Comparison of ENCODE assay signal across 9 cellular contexts in genomic region chr22:39556970-39557811, GRCh38. TPM values are rescaled to one million over a fixed set of nuclear protein-coding genes. Genes with fewer than 3 reads are reported as not detected.
DNase-seq lines count a peak whose midpoint lies in the region; ATAC-seq and TF ChIP-seq lines count a peak whose summit lies in the region.
"Had no signal": no experiment of that assay in that cellular context is flagged by ENCODE, and none has a peak within 500 bp of the region (broad histone marks: within the 10 kb centered on the region; RNA-seq: fewer than 3 reads in every experiment).

No MANE protein-coding gene starts in this region.

- H2BK120ac ChIP-seq in trophoblast cell (ENCODE audit: insufficient read depth, low read length, poor library complexity), result no peak overlapping the region

- no peaks in the 10 kb centered on the region for H3K4me1 ChIP-seq in GM23248 (ENCODE audit: insufficient read depth)
- peaks cover 9 to 11% of the 10 kb centered on the region in 2 experiments for H3K4me1 ChIP-seq in trophoblast cell (ENCODE audit: control insufficient read depth in 1 of 2, insufficient read depth in 2 of 2, low read length in 2 of 2)
- no peaks in the 10 kb centered on the region for H3K4me1 ChIP-seq in colonic mucosa

- no peak overlapping the region for H3K4me3 ChIP-seq in GM23248
- H3K4me3 ChIP-seq in choroid plexus epithelial cell (ENCODE audit: low read depth, low read length), result no peak overlapping the region
- H3K4me3 ChIP-seq in trophoblast cell (ENCODE audit: low read depth, low read length), result no peak overlapping the region
- no peak overlapping the region for H3K4me3 ChIP-seq in colonic mucosa

- H3K4ac ChIP-seq in trophoblast cell (ENCODE audit: low read depth, low read length), result no peak overlapping the region

- H4K12ac ChIP-seq in trophoblast cell (ENCODE audit: low read depth, low read length), result no peak overlapping the region

- WGBS in GM23248 (ENCODE audit: low coverage in 1 of 2, low lambda C conversion rate in 2 of 2, missing lambda C conversion rate in 2 of 2), 2 experiments, result 6 to 9% methylated on average over 14 to 28 of the region's 67 CpGs
- no CpG with 5 or more reads among the region's 67 CpGs for WGBS in trophoblast cell (ENCODE audit: extremely low coverage, insufficient coverage, insufficient read length)

- no peak overlapping the region for H3K9ac ChIP-seq in GM23248
- no peak overlapping the region for H3K9ac ChIP-seq in trophoblast cell (ENCODE audit: low read length)
- no peak overlapping the region for H3K9ac ChIP-seq in colonic mucosa (ENCODE audit: low read depth in 2 of 2, low read length in 2 of 2)

- H3K4me2 ChIP-seq in GM23248 (ENCODE audit: unreplicated experiment) (no peak overlapping the region), trophoblast cell (ENCODE audit: low read length) (peak overlapping the region; percentile 63)

- peak overlapping the region; percentile 64 for H3K4me3 Mint-ChIP-seq in WTC11

- no peak overlapping the region for H3K27ac Mint-ChIP-seq in WTC11

- H3K27me3 Mint-ChIP-seq in WTC11 (ENCODE audit: low read depth), result peaks cover 59% of the 10 kb centered on the region

- H4K8ac ChIP-seq in trophoblast cell (ENCODE audit: low read depth, low read length), result no peak overlapping the region

- TF ChIP-seq CTCF in WTC11 (IDR thresholded peaks at IDR 0.05) (no peak), choroid plexus epithelial cell (conservative IDR thresholded peaks at IDR 0.05; ENCODE audit: low read depth, low read length) (peak; percentile 27), colonic mucosa (IDR thresholded peaks at IDR 0.05) (no peak)

- no peak overlapping the region for H2BK12ac ChIP-seq in trophoblast cell (ENCODE audit: low read length)

- peaks cover 51% of the 10 kb centered on the region for H3K27me3 ChIP-seq in GM23248 (replicated peaks; ENCODE audit: insufficient read depth)
- H3K27me3 ChIP-seq in trophoblast cell (ENCODE audit: insufficient read depth, low read length), result peaks cover 28% of the 10 kb centered on the region
- H3K27me3 ChIP-seq in colonic mucosa, result peaks cover 22% of the 10 kb centered on the region

- H2AK5ac ChIP-seq in trophoblast cell (ENCODE audit: low read length), result no peak overlapping the region

- in situ Hi-C loops in GM23248 (cut with MboI), result loop anchor here (25.0 kb wide), 1 partner anchor 780 kb away; the partner anchor contains the start of gene ADSL

- no peaks in the 10 kb centered on the region for H3K79me1 ChIP-seq in trophoblast cell (ENCODE audit: low read length)

- H3K27ac ChIP-seq in GM23248 (no peak overlapping the region), trophoblast cell (ENCODE audit: low read depth, low read length) (no peak overlapping the region), colonic mucosa (no peak overlapping the region)
- H3K27ac ChIP-seq: HL-60 had no signal

- H3K14ac ChIP-seq in trophoblast cell (ENCODE audit: low read length), result no peak overlapping the region

- H4K91ac ChIP-seq in trophoblast cell (ENCODE audit: low read depth, low read length), result no peak overlapping the region

- no peaks in the 10 kb centered on the region for H3K36me3 ChIP-seq in GM23248 (ENCODE audit: low read depth)
- H3K36me3 ChIP-seq in trophoblast cell (ENCODE audit: control insufficient read depth in 1 of 2, insufficient read depth in 2 of 2, low read length in 2 of 2), result no peaks in the 10 kb centered on the region
- no peaks in the 10 kb centered on the region for H3K36me3 ChIP-seq in colonic mucosa

- peak; percentile 36 for DNase-seq in GM23248
- no peak for DNase-seq in WTC11 (ENCODE audit: low spot score)
- DNase-seq in choroid plexus epithelial cell (ENCODE audit: low read depth), result peak; percentile 22
- no peak for DNase-seq in trophoblast cell
- DNase-seq in colonic mucosa, result no peak
- no peak for DNase-seq in NCI-H446 treated with DMSO at 0.1 percent for 48 hours (lab: John Stamatoyannopoulos, UW)

- no peak overlapping the region for H2BK5ac ChIP-seq in trophoblast cell (ENCODE audit: low read depth, low read length, poor library complexity)

- no peaks in the 10 kb centered on the region for H3K9me2 ChIP-seq in GM23248 (ENCODE audit: insufficient read depth)

- H3K4me1 Mint-ChIP-seq in WTC11, result peaks cover 7% of the 10 kb centered on the region

- POLR2A ChIA-PET in WTC11 (lab: Charles Lee), result no interaction called here

- no peaks in the 10 kb centered on the region for H3K9me3 Mint-ChIP-seq in WTC11

- H3K9me3 ChIP-seq in GM23248 (ENCODE audit: low read depth), result no peaks in the 10 kb centered on the region
- H3K9me3 ChIP-seq in trophoblast cell (ENCODE audit: insufficient read depth, low read depth, low read length), result no peaks in the 10 kb centered on the region
- no peaks in the 10 kb centered on the region for H3K9me3 ChIP-seq in colonic mucosa

- H4K20me1 ChIP-seq in GM23248 (ENCODE audit: insufficient read depth), result no peaks in the 10 kb centered on the region

- intact Hi-C loops in colonic mucosa (cut with DNase I), result loop anchor here (5.0 kb wide), 1 partner anchor 475 kb away; no protein-coding TSS in a partner anchor

- no peaks in the 10 kb centered on the region for H3F3A ChIP-seq in GM23248 (ENCODE audit: insufficient read depth)

- H2AFZ ChIP-seq in GM23248, result no peak overlapping the region
- peak overlapping the region; percentile 52 for H2AFZ ChIP-seq in trophoblast cell (ENCODE audit: insufficient read depth, low read length, poor library complexity)

- peak; percentile 10; the same call in 1 of the 2 replicates for ATAC-seq in WTC11
- ATAC-seq in GM18517 (IDR thresholded peaks at IDR 0.05; ENCODE audit: unreplicated experiment), result no peak
- no peak for ATAC-seq in HG03280 (IDR thresholded peaks at IDR 0.05; ENCODE audit: unreplicated experiment)

- CTCF ChIA-PET in WTC11 (lab: Charles Lee), result interaction anchor here (0.5 to 1.3 kb wide), 6 partner anchors 9 to 98 kb away, joined by 3 to 5 read pairs (median 3); no protein-coding TSS in a partner anchor

- H3K79me2 ChIP-seq in GM23248 (ENCODE audit: insufficient read depth), result no peaks in the 10 kb centered on the region
- no peaks in the 10 kb centered on the region for H3K79me2 ChIP-seq in trophoblast cell (ENCODE audit: control insufficient read depth, insufficient read depth, low read length, poor library complexity)

- H3K23ac ChIP-seq in trophoblast cell (ENCODE audit: low read length), result no peak overlapping the region

- H3K18ac ChIP-seq in trophoblast cell (ENCODE audit: low read length), result no peak overlapping the region

- H3K36me3 Mint-ChIP-seq in WTC11, result no peaks in the 10 kb centered on the region

TF ChIP-seq in WTC11, 78 proteins besides CTCF, POLR2A, EP300 and RAD21 (continues in another document):
- no peak for TF ChIP-seq NFATC4 (CRISPR knock-in tag; IDR thresholded peaks at IDR 0.05)
- no peak for TF ChIP-seq ELF4 (CRISPR knock-in tag; IDR thresholded peaks at IDR 0.05; ENCODE audit: low read depth)
- TF ChIP-seq E2F4 (CRISPR knock-in tag; IDR thresholded peaks at IDR 0.05; ENCODE audit: borderline replicate concordance, low read depth), result no peak
- no peak for TF ChIP-seq ATF2 (CRISPR knock-in tag; IDR thresholded peaks at IDR 0.05; ENCODE audit: borderline replicate concordance, low read depth)
- TF ChIP-seq E2F5 (CRISPR knock-in tag; IDR thresholded peaks at IDR 0.05), result no peak
- no peak for TF ChIP-seq CBFB (CRISPR knock-in tag; IDR thresholded peaks at IDR 0.05; ENCODE audit: low read depth)

RNA-seq across cellular contexts. Expression of gene CACNA1I, which starts 13.4 kb away (rescaled TPM):
- total RNA-seq in GM23248 (2014; rRNA removed; shearing (Covaris generic)), result not detected in 2 replicates
- polyA plus RNA-seq in GM23248 (2016; fragmentation: Nextera tagmentation; extraction: Ambion mirVana), result not detected in 2 replicates
- 2.1 to 2.9 TPM (median 2.3 TPM) in 3 replicates for total RNA-seq in WTC11 (2021)
- polyA plus RNA-seq in trophoblast cell (2013), result 0.08 and 0.10 TPM in 2 replicates
- 1 to 10 TPM in 1 of 2 donors, under 1 TPM in 1; 0.69 to 1.0 TPM for total RNA-seq in colonic mucosa

RNA-seq across cellular contexts. Expression of gene RPS19BP1, which starts 24.6 kb away (rescaled TPM):
- 81.6 and 93.9 TPM in 2 replicates for total RNA-seq in GM23248 (2014; rRNA removed; shearing (Covaris generic))
- 114 and 119 TPM in 2 replicates for polyA plus RNA-seq in GM23248 (2016; fragmentation: Nextera tagmentation; extraction: Ambion mirVana)
- 88.9 to 102 TPM (median 89.0 TPM) in 3 replicates for total RNA-seq in WTC11 (2021)
- 87.1 and 87.7 TPM in 2 replicates for polyA plus RNA-seq in trophoblast cell (2013)
- total RNA-seq in colonic mucosa, result 100 to 1,000 TPM in 1 of 2 donors, 10 to 100 TPM in 1; 61.4 to 111 TPM

RNA-seq across cellular contexts. Expression of gene ATF4, which starts 36.8 kb away (rescaled TPM):
- 481 and 529 TPM in 2 replicates for total RNA-seq in GM23248 (2014; rRNA removed; shearing (Covaris generic))
- 282 and 293 TPM in 2 replicates for polyA plus RNA-seq in GM23248 (2016; fragmentation: Nextera tagmentation; extraction: Ambion mirVana)
- total RNA-seq in WTC11 (2021), result 361 to 460 TPM (median 371 TPM) in 3 replicates
- polyA plus RNA-seq in trophoblast cell (2013), result 602 and 615 TPM in 2 replicates
- total RNA-seq in colonic mucosa, result 100 to 1,000 TPM; 279 to 302 TPM

RNA-seq across cellular contexts. Expression of gene MIEF1, which starts 55.1 kb away (rescaled TPM):
- total RNA-seq in GM23248 (2014; rRNA removed; shearing (Covaris generic)), result 26.2 and 27.1 TPM in 2 replicates
- polyA plus RNA-seq in GM23248 (2016; fragmentation: Nextera tagmentation; extraction: Ambion mirVana), result 20.2 and 20.6 TPM in 2 replicates
- total RNA-seq in WTC11 (2021) (31.5 to 38.7 TPM (median 31.9 TPM) in 3 replicates), colonic mucosa (10 to 100 TPM; 28.6 to 36.6 TPM)
- polyA plus RNA-seq in trophoblast cell (2013), result 26.5 and 27.5 TPM in 2 replicates

Comparison
In these comparisons a context has a peak if more than half of its experiments do, and no peak if none do; other contexts are left out.
1. DNase-seq: peak in GM23248 (single experiment) and choroid plexus epithelial cell (single experiment); none in WTC11 (single experiment), trophoblast cell (0 of 2), colonic mucosa (single experiment) and NCI-H446 treated with DMSO at 0.1 percent for 48 hours (single experiment).